In genomic region chr9:137035507-137035834, GRCh38 we compare ENCODE assay signal across 10 cellular contexts. TPM values are rescaled to one million over a fixed set of nuclear protein-coding genes. Genes with fewer than 3 reads are reported as not detected.
DNase-seq lines count a peak whose midpoint lies in the region; ATAC-seq, FAIRE-seq and TF ChIP-seq lines count a peak whose summit lies in the region.
"Had no signal": no experiment of that assay in that cellular context is flagged by ENCODE, and none has a peak within 500 bp of the region (broad histone marks: within the 10 kb centered on the region; RNA-seq: fewer than 3 reads in every experiment).

No MANE protein-coding gene starts in this region.

- in situ Hi-C loops in K562 (cut with MboI): loop anchor here (5.0 kb wide), 2 partner anchors 88 to 263 kb away; partner anchors contain the start of gene C8G

- no peaks in the 10 kb centered on the region for H3K79me2 ChIP-seq in K562 (ENCODE audit: control insufficient read depth, insufficient read depth, low read length)

- 20% methylated on average over 8 of the region's 9 CpGs for WGBS in K562 (ENCODE audit: insufficient coverage, low coverage, missing lambda C conversion rate)

- peaks cover 47% of the 10 kb centered on the region for H3K4me1 ChIP-seq in CD4-positive, alpha-beta memory T cell (ENCODE audit: insufficient read depth, low read length)
- peaks cover 0 to 69% of the 10 kb centered on the region in 2 experiments; a peak in 3 of 5 replicates for H3K4me1 ChIP-seq in K562 (replicated peaks in 1 of 2; ENCODE audit: control insufficient read depth in 2 of 2, insufficient read depth in 2 of 2, low read length in 2 of 2)

- peak overlapping the region in 3 of 8 donors; percentile 77 to 85 (median 83) for H3K4me3 Mint-ChIP-seq in CD4-positive, alpha-beta memory T cell
- H3K4me3 Mint-ChIP-seq in HFFc6 (no peak overlapping the region), neural crest cell (no peak overlapping the region)

- no peaks in the 10 kb centered on the region for H3K27me3 ChIP-seq in CD4-positive, alpha-beta memory T cell (ENCODE audit: insufficient read depth, low read length)
- peaks cover 0 to 16% of the 10 kb centered on the region in 2 experiments; a peak in 1 of 5 replicates for H3K27me3 ChIP-seq in K562 (ENCODE audit: control insufficient read depth in 2 of 2, insufficient read depth in 2 of 2, low read length in 2 of 2)

- no peak for FAIRE-seq in K562 (lab: Jason Lieb, UNC)

- no peak for DNase-seq in CD4-positive, alpha-beta memory T cell
- no peak for DNase-seq in HFFc6
- peak in 1 of 4 experiments; percentile 24 for DNase-seq in K562 (ENCODE audit: extremely low read depth in 1 of 4, low spot score in 3 of 4)
- no peak for DNase-seq in neural crest cell (ENCODE audit: low read depth, low spot score)
- no peak for DNase-seq in activated CD4-positive, CD25-positive, alpha-beta regulatory T cell (lab: John Stamatoyannopoulos, UW)
- DNase-seq in activated naive CD4-positive, alpha-beta T cell (lab: John Stamatoyannopoulos, UW): no peak
- DNase-seq in GF-D8 (lab: John Stamatoyannopoulos, UW): no peak

- no peak overlapping the region for H3K9ac ChIP-seq in K562 (ENCODE audit: insufficient read depth in 1 of 2, low read depth in 2 of 2, low read length in 2 of 2)

- H3K4me1 Mint-ChIP-seq in CD4-positive, alpha-beta memory T cell: peaks cover 20 to 42% (median 30%) of the 10 kb centered on the region in 4 donors
- H3K4me1 Mint-ChIP-seq in HFFc6 (ENCODE audit: low read depth) (no peaks in the 10 kb centered on the region), neural crest cell (no peaks in the 10 kb centered on the region)

- TF ChIP-seq RAD21 in K562 (CRISPR knock-in tag; conservative IDR thresholded peaks at IDR 0.05 in 1 of 2, IDR thresholded peaks at IDR 0.05 in 1 of 2): no peak

- no peak for TF ChIP-seq POLR2A in K562 (conservative IDR thresholded peaks at IDR 0.05)

- 0 out of 2 replicates have a peak overlapping the region, but pooled peaks have one; percentile 37 for H2AFZ ChIP-seq in K562 (ENCODE audit: low read depth, low read length)

- peaks cover 0 to 5% of the 10 kb centered on the region in 2 donors for H3K36me3 Mint-ChIP-seq in CD4-positive, alpha-beta memory T cell
- H3K36me3 Mint-ChIP-seq in HFFc6 (ENCODE audit: low read depth): no peaks in the 10 kb centered on the region
- no peaks in the 10 kb centered on the region for H3K36me3 Mint-ChIP-seq in neural crest cell (ENCODE audit: low read depth)

- no peak overlapping the region for H3K4me2 ChIP-seq in K562 (ENCODE audit: insufficient read depth, low read length)

- CTCF ChIA-PET in CD4-positive, alpha-beta memory T cell (lab: Charles Lee; ENCODE audit: partially characterized antibody): interaction anchor here (0.7 to 4.3 kb wide), 42 partner anchors 9 to 275 kb away, joined by 3 to 84 read pairs (median 6); partner anchors contain the start of genes AJM1, C8G, CLIC3 and FBXW5
- CTCF ChIA-PET in K562 (lab: Yijun Ruan, JAX; ENCODE audit: low intra/inter-chr PET ratio): interaction anchor here (2.2 to 3.7 kb wide), 2 partner anchors 87 to 248 kb away, joined by 10 to 47 read pairs; no protein-coding TSS in a partner anchor

- peak; percentile 62 for ATAC-seq in K562

- peak overlapping the region in 4 of 7 donors; percentile 19 to 84 (median 58) for H3K27ac Mint-ChIP-seq in CD4-positive, alpha-beta memory T cell
- H3K27ac Mint-ChIP-seq in HFFc6: no peak overlapping the region
- H3K27ac Mint-ChIP-seq in neural crest cell (ENCODE audit: unreplicated experiment): no peak overlapping the region
- H3K27ac Mint-ChIP-seq: progenitor cell of endocrine pancreas had no signal

- no peaks in the 10 kb centered on the region for H4K20me1 ChIP-seq in K562 (replicated peaks; ENCODE audit: control insufficient read depth, insufficient read depth, low read length)

- intact Hi-C loops in CD4-positive, alpha-beta memory T cell (cut with micrococcal nuclease): loop anchor here (1.0 kb wide), 3 partner anchors 86 to 248 kb away; partner anchors contain the start of gene AJM1
- intact Hi-C loops in K562 (cut with micrococcal nuclease): loop anchor here (1.0 to 2.0 kb wide), 4 partner anchors 31 to 193 kb away; partner anchors contain the start of gene AJM1

- no peaks in the 10 kb centered on the region for H3K27me3 Mint-ChIP-seq in CD4-positive, alpha-beta memory T cell
- H3K27me3 Mint-ChIP-seq in HFFc6 (ENCODE audit: insufficient read depth): no peaks in the 10 kb centered on the region; the same call in 1 of the 2 replicates
- no peaks in the 10 kb centered on the region for H3K27me3 Mint-ChIP-seq in neural crest cell (ENCODE audit: low read depth)

- TF ChIP-seq EP300 in K562 (IDR thresholded peaks at IDR 0.05; ENCODE audit: low read length): no peak

- BruUV-seq in K562 (replicated peaks; lab: Mats Ljungman, UMichigan): no TSS peak

- H3K9me1 ChIP-seq in K562 (ENCODE audit: control insufficient read depth, insufficient read depth, low read length): no peaks in the 10 kb centered on the region

- H3K9me3 ChIP-seq in CD4-positive, alpha-beta memory T cell (ENCODE audit: control insufficient read depth in 1 of 2, low read length in 2 of 2): no peaks in the 10 kb centered on the region
- H3K9me3 ChIP-seq in K562 (replicated peaks; ENCODE audit: control insufficient read depth, insufficient read depth, low read depth, low read length): no peaks in the 10 kb centered on the region

- TF ChIP-seq CTCF in HFFc6 (IDR thresholded peaks at IDR 0.05) (peak; percentile 60), K562 (IDR thresholded peaks at IDR 0.05 in 2 of 3, conservative IDR thresholded peaks at IDR 0.05 in 1 of 3; ENCODE audit: insufficient read depth in 2 of 3, low read depth in 1 of 3, low read length in 3 of 3) (peak in 1 of 3 experiments; percentile 22; a peak in 1 of 6 replicates), neural crest cell (conservative IDR thresholded peaks at IDR 0.05) (peak; percentile 21)

- no peak overlapping the region for H3K27ac ChIP-seq in CD4-positive, alpha-beta memory T cell (ENCODE audit: low read depth, low read length)
- no peak overlapping the region for H3K27ac ChIP-seq in K562 (ENCODE audit: extremely low read depth, low read depth, low read length)
- H3K27ac ChIP-seq: SK-N-MC had no signal

- no peaks in the 10 kb centered on the region for H3K36me3 ChIP-seq in CD4-positive, alpha-beta memory T cell (ENCODE audit: insufficient read depth, low read length)
- H3K36me3 ChIP-seq in K562 (ENCODE audit: control insufficient read depth, insufficient read depth, low read length): no peaks in the 10 kb centered on the region

- H3K4me3 ChIP-seq in CD4-positive, alpha-beta memory T cell (ENCODE audit: low read length in 2 of 2): no peak overlapping the region
- H3K4me3 ChIP-seq in K562: no peak overlapping the region

- POLR2A ChIA-PET in CD4-positive, alpha-beta memory T cell (lab: Charles Lee; ENCODE audit: partially characterized antibody): interaction anchor here (0.6 to 2.6 kb wide), 32 partner anchors 9 to 248 kb away, joined by 3 to 25 read pairs (median 6); partner anchors contain the start of genes AJM1, CLIC3, EDF1 and FBXW5
- POLR2A ChIA-PET in K562 (lab: Yijun Ruan, JAX): interaction anchor here (0.6 to 1.8 kb wide), 9 partner anchors 9 to 475 kb away, joined by 3 to 8 read pairs (median 3); partner anchors contain the start of genes DPP7 and SAPCD2

- no peaks in the 10 kb centered on the region for H3K9me3 Mint-ChIP-seq in CD4-positive, alpha-beta memory T cell
- H3K9me3 Mint-ChIP-seq in HFFc6: no peaks in the 10 kb centered on the region
- H3K9me3 Mint-ChIP-seq in neural crest cell: no peaks in the 10 kb centered on the region

RNA-seq across cellular contexts. Expression of gene FUT7, which starts 3.6 kb away (rescaled TPM):
- total RNA-seq in CD4-positive, alpha-beta memory T cell: 1 to 10 TPM; 3.4 to 4.6 TPM
- 10 to 100 TPM; 22.6 to 43.8 TPM for polyA plus RNA-seq in CD4-positive, alpha-beta memory T cell
- not detected for total RNA-seq in HFFc6 (2021; fragmentation: NEBNext Ultra II Directional; extraction: Animal tissue kit (Norgen Biotek cat#: 25700))
- not detected in 2 replicates for total RNA-seq in K562 (2011; cell fraction: chromatin; rRNA removed; ENCODE audit: low replicate concordance)
- total RNA-seq in K562 (2011; cell fraction: nucleolus; rRNA removed): not detected in 2 replicates
- total RNA-seq in K562 (2011; cell fraction: nucleoplasm; rRNA removed): not detected in 2 replicates
- total RNA-seq in K562 (2014; rRNA removed): not detected in 2 replicates
- total RNA-seq in K562 (2014; rRNA removed; fragmentation: Illumina TruSeq; extraction: Trizol): not detected in 2 replicates
- total RNA-seq in K562 (2015; rRNA removed; fragmentation: Illumina TruSeq; extraction: Trizol): not detected in 2 replicates
- not detected in 2 replicates for total RNA-seq in K562 (2021)
- not detected in 2 replicates for polyA plus RNA-seq in K562 (2011; rRNA removed)
- not detected in 2 replicates for polyA plus RNA-seq in K562 (2011; cell fraction: cytosol; rRNA removed)
- not detected in 2 replicates for polyA plus RNA-seq in K562 (2011; cell fraction: nucleus; rRNA removed)
- polyA plus RNA-seq in K562 (2012): not detected in 2 replicates
- polyA plus RNA-seq in K562 (2014; fragmentation: Illumina TruSeq; extraction: Trizol): not detected in 2 replicates
- not detected for polyA plus RNA-seq in K562 (2014; fragmentation: Nextera tagmentation; extraction: Ambion mirVana)
- not detected in 2 replicates for polyA plus RNA-seq in K562 (2014; rRNA removed)
- not detected in 2 replicates for polyA minus RNA-seq in K562 (2011; rRNA and poly(A)+ RNA removed)
- polyA minus RNA-seq in K562 (2011; cell fraction: cytosol; rRNA and poly(A)+ RNA removed): not detected in 2 replicates
- not detected in 2 replicates for polyA minus RNA-seq in K562 (2011; cell fraction: nucleus; rRNA and poly(A)+ RNA removed)
- total RNA-seq in neural crest cell: 0.14 TPM in 1 of 2 replicates, not detected in the other
- total RNA-seq: Daoy, progenitor cell of endocrine pancreas had no signal

RNA-seq across cellular contexts. Expression of gene ABCA2, which starts 7.4 kb away (rescaled TPM):
- total RNA-seq in CD4-positive, alpha-beta memory T cell: 10 to 100 TPM; 63.8 to 68.6 TPM
- 10 to 100 TPM in 1 of 2 donors, 1 to 10 TPM in 1; 2.6 to 10.8 TPM for polyA plus RNA-seq in CD4-positive, alpha-beta memory T cell
- 10 to 100 TPM; 18.3 to 36.3 (median 23.6) TPM for total RNA-seq in HFFc6 (2021; fragmentation: NEBNext Ultra II Directional; extraction: Animal tissue kit (Norgen Biotek cat#: 25700))
- 47.9 and 167 TPM in 2 replicates for total RNA-seq in K562 (2011; cell fraction: chromatin; rRNA removed; ENCODE audit: low replicate concordance)
- 116 and 131 TPM in 2 replicates for total RNA-seq in K562 (2011; cell fraction: nucleolus; rRNA removed)
- total RNA-seq in K562 (2011; cell fraction: nucleoplasm; rRNA removed): 56.3 and 68.3 TPM in 2 replicates
- 4.6 and 5.5 TPM in 2 replicates for total RNA-seq in K562 (2014; rRNA removed)
- total RNA-seq in K562 (2014; rRNA removed; fragmentation: Illumina TruSeq; extraction: Trizol): 0.69 and 0.99 TPM in 2 replicates
- 1.6 and 2.9 TPM in 2 replicates for total RNA-seq in K562 (2015; rRNA removed; fragmentation: Illumina TruSeq; extraction: Trizol)
- total RNA-seq in K562 (2021): 12.1 and 14.9 TPM in 2 replicates
- polyA plus RNA-seq in K562 (2011; rRNA removed): 12.1 and 24.4 TPM in 2 replicates
- polyA plus RNA-seq in K562 (2011; cell fraction: cytosol; rRNA removed): 19.7 and 23.3 TPM in 2 replicates
- polyA plus RNA-seq in K562 (2011; cell fraction: nucleus; rRNA removed): 253 and 318 TPM in 2 replicates
- 13.8 and 24.2 TPM in 2 replicates for polyA plus RNA-seq in K562 (2012)
- polyA plus RNA-seq in K562 (2014; fragmentation: Illumina TruSeq; extraction: Trizol): 6.1 and 9.9 TPM in 2 replicates
- polyA plus RNA-seq in K562 (2014; fragmentation: Nextera tagmentation; extraction: Ambion mirVana): not detected
- 16.2 and 16.3 TPM in 2 replicates for polyA plus RNA-seq in K562 (2014; rRNA removed)
- polyA minus RNA-seq in K562 (2011; rRNA and poly(A)+ RNA removed): 6.6 and 8.6 TPM in 2 replicates
- polyA minus RNA-seq in K562 (2011; cell fraction: cytosol; rRNA and poly(A)+ RNA removed): 13.4 and 28.5 TPM in 2 replicates
- 43.2 and 52.5 TPM in 2 replicates for polyA minus RNA-seq in K562 (2011; cell fraction: nucleus; rRNA and poly(A)+ RNA removed)
- 31.7 and 37.1 TPM in 2 replicates for total RNA-seq in neural crest cell

RNA-seq across cellular contexts. Expression of gene NPDC1, which starts 10.5 kb away (rescaled TPM):
- total RNA-seq in CD4-positive, alpha-beta memory T cell: 10 to 100 TPM; 20.7 to 21.4 TPM
- polyA plus RNA-seq in CD4-positive, alpha-beta memory T cell: 10 to 100 TPM; 22.8 to 32.2 TPM
- 100 to 1,000 TPM; 112 to 197 (median 119) TPM for total RNA-seq in HFFc6 (2021; fragmentation: NEBNext Ultra II Directional; extraction: Animal tissue kit (Norgen Biotek cat#: 25700))
- 1.1 and 4.2 TPM in 2 replicates for total RNA-seq in K562 (2011; cell fraction: chromatin; rRNA removed; ENCODE audit: low replicate concordance)
- 3.2 and 6.0 TPM in 2 replicates for total RNA-seq in K562 (2011; cell fraction: nucleolus; rRNA removed)
- 1.5 and 3.6 TPM in 2 replicates for total RNA-seq in K562 (2011; cell fraction: nucleoplasm; rRNA removed)
- total RNA-seq in K562 (2014; rRNA removed): 0.09 and 0.90 TPM in 2 replicates
- not detected in 2 replicates for total RNA-seq in K562 (2014; rRNA removed; fragmentation: Illumina TruSeq; extraction: Trizol)
- total RNA-seq in K562 (2015; rRNA removed; fragmentation: Illumina TruSeq; extraction: Trizol): 0.22 TPM in 1 of 2 replicates, not detected in the other
- total RNA-seq in K562 (2021): 1.5 and 2.1 TPM in 2 replicates
- polyA plus RNA-seq in K562 (2011; rRNA removed): 1.3 and 3.9 TPM in 2 replicates
- polyA plus RNA-seq in K562 (2011; cell fraction: cytosol; rRNA removed): 3.5 and 4.2 TPM in 2 replicates
- 32.5 and 34.7 TPM in 2 replicates for polyA plus RNA-seq in K562 (2011; cell fraction: nucleus; rRNA removed)
- 0.85 and 3.1 TPM in 2 replicates for polyA plus RNA-seq in K562 (2012)
- polyA plus RNA-seq in K562 (2014; fragmentation: Illumina TruSeq; extraction: Trizol): 0.06 and 0.21 TPM in 2 replicates
- polyA plus RNA-seq in K562 (2014; fragmentation: Nextera tagmentation; extraction: Ambion mirVana): not detected
- 0.85 and 2.4 TPM in 2 replicates for polyA plus RNA-seq in K562 (2014; rRNA removed)
- 0.14 and 0.18 TPM in 2 replicates for polyA minus RNA-seq in K562 (2011; rRNA and poly(A)+ RNA removed)
- 0.95 and 3.5 TPM in 2 replicates for polyA minus RNA-seq in K562 (2011; cell fraction: cytosol; rRNA and poly(A)+ RNA removed)
- polyA minus RNA-seq in K562 (2011; cell fraction: nucleus; rRNA and poly(A)+ RNA removed): 2.0 and 3.9 TPM in 2 replicates
- total RNA-seq in neural crest cell: 54.7 and 61.1 TPM in 2 replicates

RNA-seq across cellular contexts. Expression of gene ENTPD2, which starts 18.4 kb away (rescaled TPM):
- total RNA-seq in CD4-positive, alpha-beta memory T cell: not detected
- not detected for polyA plus RNA-seq in CD4-positive, alpha-beta memory T cell
- total RNA-seq in HFFc6 (2021; fragmentation: NEBNext Ultra II Directional; extraction: Animal tissue kit (Norgen Biotek cat#: 25700)): under 1 TPM in 3 of 6 experiments, not detected in 3; 0.12 to 0.28 (median 0.16) TPM
- total RNA-seq in K562 (2011; cell fraction: chromatin; rRNA removed; ENCODE audit: low replicate concordance): 1.2 and 5.3 TPM in 2 replicates
- 3.3 and 4.3 TPM in 2 replicates for total RNA-seq in K562 (2011; cell fraction: nucleolus; rRNA removed)
- total RNA-seq in K562 (2011; cell fraction: nucleoplasm; rRNA removed): 2.6 and 2.9 TPM in 2 replicates
- total RNA-seq in K562 (2014; rRNA removed) (0.12 and 0.14 TPM in 2 replicates), K562 (2014; rRNA removed; fragmentation: Illumina TruSeq; extraction: Trizol) (not detected in 2 replicates), K562 (2015; rRNA removed; fragmentation: Illumina TruSeq; extraction: Trizol) (not detected in 2 replicates), K562 (2021) (0.60 and 0.85 TPM in 2 replicates), neural crest cell (not detected in 2 replicates)
- polyA plus RNA-seq in K562 (2011; rRNA removed) (0.11 and 0.51 TPM in 2 replicates), K562 (2014; fragmentation: Illumina TruSeq; extraction: Trizol) (0.17 and 0.21 TPM in 2 replicates), K562 (2014; fragmentation: Nextera tagmentation; extraction: Ambion mirVana) (under 1 TPM in 1 of 2 experiments, not detected in 1; 0.04 TPM), K562 (2014; rRNA removed) (0.22 TPM in 1 of 2 replicates, not detected in the other)
- 0.22 and 0.41 TPM in 2 replicates for polyA plus RNA-seq in K562 (2011; cell fraction: cytosol; rRNA removed)
- 4.8 and 5.7 TPM in 2 replicates for polyA plus RNA-seq in K562 (2011; cell fraction: nucleus; rRNA removed)
- 0.15 and 0.23 TPM in 2 replicates for polyA plus RNA-seq in K562 (2012)
- polyA minus RNA-seq in K562 (2011; rRNA and poly(A)+ RNA removed): not detected in 2 replicates
- 0.57 and 1.3 TPM in 2 replicates for polyA minus RNA-seq in K562 (2011; cell fraction: cytosol; rRNA and poly(A)+ RNA removed)
- polyA minus RNA-seq in K562 (2011; cell fraction: nucleus; rRNA and poly(A)+ RNA removed): 0.94 and 1.2 TPM in 2 replicates
- total RNA-seq: Daoy had no signal

RNA-seq across cellular contexts. Expression of gene SAPCD2, which starts 34.9 kb away (rescaled TPM):
- under 1 TPM; 0.09 to 0.11 TPM for total RNA-seq in CD4-positive, alpha-beta memory T cell
- polyA plus RNA-seq in CD4-positive, alpha-beta memory T cell: under 1 TPM; 0.10 to 0.15 TPM
- total RNA-seq in HFFc6 (2021; fragmentation: NEBNext Ultra II Directional; extraction: Animal tissue kit (Norgen Biotek cat#: 25700)): 10 to 100 TPM in 5 of 6 experiments, 1 to 10 TPM in 1; 7.7 to 14.8 (median 11.3) TPM
- total RNA-seq in K562 (2011; cell fraction: chromatin; rRNA removed; ENCODE audit: low replicate concordance): 12.7 and 42.0 TPM in 2 replicates
- 49.3 and 51.2 TPM in 2 replicates for total RNA-seq in K562 (2011; cell fraction: nucleolus; rRNA removed)
- 20.6 and 22.4 TPM in 2 replicates for total RNA-seq in K562 (2011; cell fraction: nucleoplasm; rRNA removed)
- 91.8 and 115 TPM in 2 replicates for total RNA-seq in K562 (2014; rRNA removed)
- 13.1 and 15.8 TPM in 2 replicates for total RNA-seq in K562 (2014; rRNA removed; fragmentation: Illumina TruSeq; extraction: Trizol)
- 40.8 and 42.4 TPM in 2 replicates for total RNA-seq in K562 (2015; rRNA removed; fragmentation: Illumina TruSeq; extraction: Trizol)
- 72.1 and 78.8 TPM in 2 replicates for total RNA-seq in K562 (2021)
- 18.8 and 24.2 TPM in 2 replicates for polyA plus RNA-seq in K562 (2011; rRNA removed)
- polyA plus RNA-seq in K562 (2011; cell fraction: cytosol; rRNA removed): 28.2 and 80.8 TPM in 2 replicates
- 42.6 and 60.8 TPM in 2 replicates for polyA plus RNA-seq in K562 (2011; cell fraction: nucleus; rRNA removed)
- 27.0 and 33.0 TPM in 2 replicates for polyA plus RNA-seq in K562 (2012)
- 18.3 and 41.2 TPM in 2 replicates for polyA plus RNA-seq in K562 (2014; fragmentation: Illumina TruSeq; extraction: Trizol)
- polyA plus RNA-seq in K562 (2014; fragmentation: Nextera tagmentation; extraction: Ambion mirVana): 1 to 10 TPM; 3.4 to 3.7 TPM
- polyA plus RNA-seq in K562 (2014; rRNA removed): 56.5 and 67.8 TPM in 2 replicates
- polyA minus RNA-seq in K562 (2011; rRNA and poly(A)+ RNA removed): 6.7 and 11.1 TPM in 2 replicates
- 29.9 and 32.2 TPM in 2 replicates for polyA minus RNA-seq in K562 (2011; cell fraction: cytosol; rRNA and poly(A)+ RNA removed)
- polyA minus RNA-seq in K562 (2011; cell fraction: nucleus; rRNA and poly(A)+ RNA removed): 16.6 and 17.5 TPM in 2 replicates
- 29.8 and 31.1 TPM in 2 replicates for total RNA-seq in neural crest cell

Comparison
In these comparisons a context has a peak if more than half of its experiments do, and no peak if none do; other contexts are left out.
1. H3K27ac Mint-ChIP-seq: peak in CD4-positive, alpha-beta memory T cell (4 of 7); none in HFFc6 (single experiment) and neural crest cell (single experiment).